ENCODE assay signal across 2 cellular contexts in the genomic region with DNA sequence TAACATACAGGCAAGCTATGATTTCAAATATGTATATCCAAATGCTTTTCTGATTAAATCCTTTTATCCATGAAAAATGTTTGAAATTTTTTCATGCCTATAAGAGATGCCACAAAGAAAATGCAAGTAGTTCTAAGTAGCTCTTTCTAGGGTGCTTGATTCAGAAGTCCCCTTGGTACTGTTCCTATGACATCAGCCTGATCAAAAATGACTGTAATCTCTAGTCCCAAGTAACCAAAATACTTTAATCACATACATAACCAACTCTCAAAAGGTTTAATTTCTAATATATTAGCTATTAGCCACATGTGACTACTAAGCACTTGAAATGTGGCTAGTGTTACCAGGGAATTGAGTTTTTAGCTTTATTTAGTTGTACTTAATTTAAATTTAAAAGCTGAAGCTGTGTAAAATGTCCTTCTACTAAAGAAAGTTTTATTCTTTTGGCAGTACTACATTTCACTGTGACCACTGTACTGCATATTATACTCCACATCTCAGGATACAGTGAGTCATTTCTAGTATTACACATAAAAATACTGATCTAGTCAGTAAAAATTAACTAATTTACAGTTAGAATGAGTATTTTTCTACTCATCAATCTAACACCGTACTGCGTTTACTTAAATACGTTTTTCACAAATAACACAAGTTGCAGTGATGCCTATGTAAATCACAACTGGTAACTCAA.
TF ChIP-seq lines count a peak whose summit lies in the region.

No MANE protein-coding gene starts in this region.

TF ChIP-seq in SK-N-SH treated with all-trans-retinoic acid at 6 μM for 48 hours, 23 proteins besides CTCF, POLR2A, EP300 and RAD21:
- TF ChIP-seq, protein P1, sequence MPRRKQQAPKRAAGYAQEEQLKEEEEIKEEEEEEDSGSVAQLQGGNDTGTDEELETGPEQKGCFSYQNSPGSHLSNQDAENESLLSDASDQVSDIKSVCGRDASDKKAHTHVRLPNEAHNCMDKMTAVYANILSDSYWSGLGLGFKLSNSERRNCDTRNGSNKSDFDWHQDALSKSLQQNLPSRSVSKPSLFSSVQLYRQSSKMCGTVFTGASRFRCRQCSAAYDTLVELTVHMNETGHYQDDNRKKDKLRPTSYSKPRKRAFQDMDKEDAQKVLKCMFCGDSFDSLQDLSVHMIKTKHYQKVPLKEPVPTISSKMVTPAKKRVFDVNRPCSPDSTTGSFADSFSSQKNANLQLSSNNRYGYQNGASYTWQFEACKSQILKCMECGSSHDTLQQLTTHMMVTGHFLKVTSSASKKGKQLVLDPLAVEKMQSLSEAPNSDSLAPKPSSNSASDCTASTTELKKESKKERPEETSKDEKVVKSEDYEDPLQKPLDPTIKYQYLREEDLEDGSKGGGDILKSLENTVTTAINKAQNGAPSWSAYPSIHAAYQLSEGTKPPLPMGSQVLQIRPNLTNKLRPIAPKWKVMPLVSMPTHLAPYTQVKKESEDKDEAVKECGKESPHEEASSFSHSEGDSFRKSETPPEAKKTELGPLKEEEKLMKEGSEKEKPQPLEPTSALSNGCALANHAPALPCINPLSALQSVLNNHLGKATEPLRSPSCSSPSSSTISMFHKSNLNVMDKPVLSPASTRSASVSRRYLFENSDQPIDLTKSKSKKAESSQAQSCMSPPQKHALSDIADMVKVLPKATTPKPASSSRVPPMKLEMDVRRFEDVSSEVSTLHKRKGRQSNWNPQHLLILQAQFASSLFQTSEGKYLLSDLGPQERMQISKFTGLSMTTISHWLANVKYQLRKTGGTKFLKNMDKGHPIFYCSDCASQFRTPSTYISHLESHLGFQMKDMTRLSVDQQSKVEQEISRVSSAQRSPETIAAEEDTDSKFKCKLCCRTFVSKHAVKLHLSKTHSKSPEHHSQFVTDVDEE (CRISPR knock-in tag; IDR thresholded peaks at IDR 0.05): no peak
- no peak for TF ChIP-seq ZFP3 (CRISPR knock-in tag; IDR thresholded peaks at IDR 0.05)
- TF ChIP-seq ISL1 (CRISPR knock-in tag; IDR thresholded peaks at IDR 0.05): no peak
- TF ChIP-seq RARB (CRISPR knock-in tag; IDR thresholded peaks at IDR 0.05): no peak
- no peak for TF ChIP-seq CSDC2 (CRISPR knock-in tag; IDR thresholded peaks at IDR 0.05)
- no peak for TF ChIP-seq PATZ1 (CRISPR knock-in tag; IDR thresholded peaks at IDR 0.05; ENCODE audit: borderline replicate concordance)
- TF ChIP-seq TOX (CRISPR knock-in tag; IDR thresholded peaks at IDR 0.05; ENCODE audit: borderline replicate concordance): no peak
- TF ChIP-seq ZNF565 (CRISPR knock-in tag; conservative IDR thresholded peaks at IDR 0.05; ENCODE audit: low read depth): no peak
TF ChIP-seq in SK-N-SH treated with all-trans-retinoic acid at 6 μM for 48 hours: peak in this region for 0.

TF ChIP-seq in SK-N-SH, 30 proteins besides CTCF, POLR2A, EP300 and RAD21 (continued from another document):
- TF ChIP-seq REST (IDR thresholded peaks at IDR 0.05; ENCODE audit: low read depth, low read length) (no peak), ZBTB33 (IDR thresholded peaks at IDR 0.05; ENCODE audit: borderline replicate concordance, low read depth) (no peak), GATA2 (CRISPR knock-in tag; IDR thresholded peaks at IDR 0.05) (no peak), JUND (IDR thresholded peaks at IDR 0.05) (no peak), FOXM1 (IDR thresholded peaks at IDR 0.05; ENCODE audit: low read depth) (no peak), MEF2A (IDR thresholded peaks at IDR 0.05; ENCODE audit: borderline replicate concordance, low read depth) (no peak), NRF1 (IDR thresholded peaks at IDR 0.05; ENCODE audit: low read depth, low read length) (no peak), TAF1 (IDR thresholded peaks at IDR 0.05; ENCODE audit: borderline replicate concordance, low read depth, low read length) (no peak), MXI1 (IDR thresholded peaks at IDR 0.05; ENCODE audit: low read depth, low read length) (no peak), USF1 (IDR thresholded peaks at IDR 0.05; ENCODE audit: borderline replicate concordance, low read depth) (no peak), TCF12 (IDR thresholded peaks at IDR 0.05) (no peak), TEAD4 (IDR thresholded peaks at IDR 0.05; ENCODE audit: borderline replicate concordance, insufficient read depth) (no peak), GABPA (IDR thresholded peaks at IDR 0.05; ENCODE audit: low read depth) (no peak)
- TF ChIP-seq, protein P2, sequence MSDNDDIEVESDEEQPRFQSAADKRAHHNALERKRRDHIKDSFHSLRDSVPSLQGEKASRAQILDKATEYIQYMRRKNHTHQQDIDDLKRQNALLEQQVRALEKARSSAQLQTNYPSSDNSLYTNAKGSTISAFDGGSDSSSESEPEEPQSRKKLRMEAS (IDR thresholded peaks at IDR 0.05; ENCODE audit: low read depth): no peak
- TF ChIP-seq, protein P3, sequence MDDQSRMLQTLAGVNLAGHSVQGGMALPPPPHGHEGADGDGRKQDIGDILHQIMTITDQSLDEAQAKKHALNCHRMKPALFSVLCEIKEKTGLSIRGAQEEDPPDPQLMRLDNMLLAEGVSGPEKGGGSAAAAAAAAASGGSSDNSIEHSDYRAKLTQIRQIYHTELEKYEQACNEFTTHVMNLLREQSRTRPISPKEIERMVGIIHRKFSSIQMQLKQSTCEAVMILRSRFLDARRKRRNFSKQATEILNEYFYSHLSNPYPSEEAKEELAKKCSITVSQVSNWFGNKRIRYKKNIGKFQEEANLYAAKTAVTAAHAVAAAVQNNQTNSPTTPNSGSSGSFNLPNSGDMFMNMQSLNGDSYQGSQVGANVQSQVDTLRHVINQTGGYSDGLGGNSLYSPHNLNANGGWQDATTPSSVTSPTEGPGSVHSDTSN (IDR thresholded peaks at IDR 0.05): no peak
